8 cellular contexts compared by ENCODE assay signal in the genomic region with DNA sequence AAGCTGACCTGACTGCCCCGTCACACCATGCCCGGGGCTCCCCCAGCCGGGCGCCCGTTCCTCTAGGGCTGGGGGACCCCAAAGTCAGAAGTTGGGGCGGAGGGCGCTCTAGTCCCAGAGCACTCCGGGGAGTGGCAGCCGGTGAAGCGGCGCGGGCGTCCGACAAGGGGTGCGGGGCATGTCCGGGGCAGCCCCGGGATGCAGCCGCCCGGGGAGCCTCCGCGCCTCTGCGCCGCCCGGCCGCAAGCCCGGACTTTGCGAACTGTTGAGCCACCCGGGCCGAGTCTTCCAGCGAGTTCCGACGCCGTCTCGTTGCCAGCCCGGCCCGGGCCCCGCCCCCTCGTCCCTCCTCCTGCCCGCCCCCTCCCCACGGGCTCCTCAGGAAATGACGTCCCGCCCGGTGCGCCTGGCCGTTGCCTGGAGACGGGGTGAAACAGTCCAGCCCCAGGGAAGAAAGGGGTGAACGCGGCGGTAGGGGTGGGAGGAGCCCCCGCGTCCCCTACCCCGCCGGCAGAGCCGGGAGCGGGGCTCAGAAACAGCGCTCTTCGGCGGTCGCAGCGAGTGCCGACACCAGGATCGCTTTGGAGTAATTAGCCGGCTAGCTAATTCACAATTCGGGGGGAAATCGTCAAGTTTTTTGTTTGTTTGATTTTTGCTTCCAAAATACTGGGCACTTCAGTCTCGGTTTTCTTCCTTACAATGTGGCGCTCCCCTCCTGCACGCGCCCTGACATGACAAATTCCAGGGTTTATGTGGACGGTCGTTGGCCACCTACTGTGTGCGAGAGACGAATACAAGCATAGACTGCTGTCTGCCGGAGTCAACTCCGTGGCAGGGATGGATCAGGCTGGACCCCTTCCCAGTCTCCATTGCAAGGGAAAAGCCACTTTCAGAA. TPM values are rescaled to one million over a fixed set of nuclear protein-coding genes. Genes with fewer than 3 reads are reported as not detected.
A peak's percentile ranks its signal among the peaks of the same experiment; 100 is the strongest.
DNase-seq lines count a peak whose midpoint lies in the region; ATAC-seq, FAIRE-seq and TF ChIP-seq lines count a peak whose summit lies in the region.

A gene (minus strand): TSS at position 287 of the 895 bp plus-strand sequence. CDS start 672 bp downstream, outside the sequence.

- FAIRE-seq in GM12892 (lab: Jason Lieb, UNC) = no peak

- peaks cover 27% of the 10 kb centered on the region for H3K27me3 ChIP-seq in WERI-Rb-1 (ENCODE audit: insufficient read depth, low read depth, severe bottlenecking)

- DNase-seq in GM12892 (ENCODE audit: insufficient read length) = peak; percentile 76
- peak; percentile 29 for DNase-seq in NCI-H2107 treated with DMSO at 0.1 percent for 48 hours (lab: John Stamatoyannopoulos, UW; ENCODE audit: unreplicated experiment)
- peak; percentile 95 for DNase-seq in WERI-Rb-1
- peak; percentile 96 to 98 for DNase-seq in T47D (ENCODE audit: low read depth in 1 of 2, low spot score in 1 of 2)
- DNase-seq in skeletal muscle cell (ENCODE audit: low read depth) = peak; percentile 44

- H3K4me3 ChIP-seq in WERI-Rb-1 (ENCODE audit: low read depth, low read length) = peak within 1 kb of the TSS; percentile 55
- H3K4me3 ChIP-seq in iPS-18c (ENCODE audit: insufficient read depth, low read depth, low read length) = peak within 1 kb of the TSS; percentile 73
- H3K4me3 ChIP-seq in skeletal muscle cell (ENCODE audit: low read depth, low read length) = peak within 1 kb of the TSS; percentile 69

- ATAC-seq in HG02970 (IDR thresholded peaks at IDR 0.05; ENCODE audit: low FRiP score, unreplicated experiment) (peak; percentile 79), GM18870 (IDR thresholded peaks at IDR 0.05; ENCODE audit: unreplicated experiment) (no peak)

- in situ Hi-C loops in T47D (cut with HindIII; ENCODE audit: low pct_unique_long_range_greater_than_20kb, low sequenced_read_pairs) = no loop called here

- H3K36me3 ChIP-seq in WERI-Rb-1 = no peaks in the 10 kb centered on the region

- no peak; the same call in 1 of the 2 replicates for TF ChIP-seq POLR2A in GM12892 (IDR thresholded peaks at IDR 0.05; ENCODE audit: low read depth, low read length)

- H3K9me3 ChIP-seq in WERI-Rb-1 (ENCODE audit: severe bottlenecking) (no peaks in the 10 kb centered on the region), iPS-18c (ENCODE audit: control insufficient read depth, insufficient read depth, low read length) (no peaks in the 10 kb centered on the region)

- no peak for TF ChIP-seq CTCF in WERI-Rb-1 (IDR thresholded peaks at IDR 0.05; ENCODE audit: low read depth, low read length)

- peak within 1 kb of the TSS; percentile 31; the same call in 1 of the 2 replicates for H3K27ac ChIP-seq in WERI-Rb-1

RNA-seq across cellular contexts. Expression of the gene that starts here (rescaled TPM):
- 1.1 TPM for polyA plus RNA-seq in GM12892 (2012; ENCODE audit: missing spikeins)

Comparison
In these comparisons a context has a peak if more than half of its experiments do, and no peak if none do; other contexts are left out.
1. DNase-seq: peak in every context shown above with its lines; median percentile 97 in T47D; 95 in WERI-Rb-1; 76 in GM12892; 44 in skeletal muscle cell; 29 in NCI-H2107 treated with DMSO at 0.1 percent for 48 hours.